Comparison of ENCODE assay signal across 18 cellular contexts in genomic region chr7:79553811-79554555, GRCh38.
DNase-seq lines count a peak whose midpoint lies in the region; ATAC-seq, FAIRE-seq and TF ChIP-seq lines count a peak whose summit lies in the region.
"Had no signal": no experiment of that assay in that cellular context is flagged by ENCODE, and none has a peak within 500 bp of the region (broad histone marks: within the 10 kb centered on the region; RNA-seq: fewer than 3 reads in every experiment).

No MANE protein-coding gene starts in this region.

- H3K27ac ChIP-seq in A549 (peak overlapping the region; percentile 35 to 50; a peak in 2 of 6 replicates), foreskin keratinocyte (peak overlapping the region; percentile 66)
- H3K27ac ChIP-seq: esophagus squamous epithelium, right atrium auricular region had no signal

- CTCF ChIA-PET in A549 (lab: Yijun Ruan, JAX), result interaction anchor here (1.1 kb wide), 1 partner anchor 10 kb away, joined by 3 read pairs; no protein-coding TSS in a partner anchor

- H3K9me3 ChIP-seq in A549, result no peaks in the 10 kb centered on the region
- H3K9me3 ChIP-seq: esophagus squamous epithelium, right atrium auricular region had no signal

- ATAC-seq in A549 (peak; percentile 38 to 50; a peak in 1 of 6 replicates), foreskin keratinocyte (peak; percentile 99), HG02970 (IDR thresholded peaks at IDR 0.05; ENCODE audit: low FRiP score, unreplicated experiment) (no peak), HG03565 (IDR thresholded peaks at IDR 0.05; ENCODE audit: unreplicated experiment) (no peak)
- ATAC-seq: GM12878 had no signal

- H3K4me3 ChIP-seq in A549, result no peak overlapping the region
- H3K4me3 ChIP-seq: esophagus squamous epithelium, GM12878, lung, right atrium auricular region had no signal

- no peak for FAIRE-seq in A549 (lab: Jason Lieb, UNC)
- FAIRE-seq: GM12878 had no signal

- TF ChIP-seq POLR2A in A549 (IDR thresholded peaks at IDR 0.05; ENCODE audit: low read length), result no peak

- H3K4me1 ChIP-seq in A549, result 0 out of 3 replicates have a peak, but pooled peaks cover 3% of the 10 kb centered on the region
- peaks cover 10% of the 10 kb centered on the region for H3K4me1 ChIP-seq in foreskin keratinocyte
- H3K4me1 ChIP-seq: esophagus squamous epithelium, right atrium auricular region had no signal

- DNase-seq in A549 (ENCODE audit: low read depth in 1 of 2, low spot score in 1 of 2) (peak in 1 of 2 experiments; percentile 29), HCEC 1CT (peak; percentile 84), amniotic epithelial cell (ENCODE audit: low read depth) (peak; percentile 89), foreskin keratinocyte (peak; percentile 71 to 88), COLO829 (ENCODE audit: low spot score) (no peak), GM10266 (ENCODE audit: extremely low spot score) (no peak)
- DNase-seq: activated CD4-positive, alpha-beta memory T cell treated with anti-CD3 and anti-CD28 coated beads, Interleukin-2, amount 10 ng/mL, durations not matched to agents 7 days and 5 days; amygdala; cortex of kidney; DMS153; esophagus squamous epithelium; NK-92 treated with Interleukin-12 subunit alpha and Interleukin-12 subunit beta, amount 100 ng/mL, for 24 hours; stimulated activated CD4-positive, alpha-beta T cell treated with anti-CD3 and anti-CD28 coated beads, Interleukin-4, amount 100 ng/mL, for 1 hour had no signal

- no peak for TF ChIP-seq EP300 in A549 (IDR thresholded peaks at IDR 0.05)

- H3K27me3 ChIP-seq in foreskin keratinocyte, result no peaks in the 10 kb centered on the region
- H3K27me3 ChIP-seq: esophagus squamous epithelium, right atrium auricular region had no signal

- WGBS in A549 (ENCODE audit: missing lambda C conversion rate), result 60% methylated on average over 6 of the region's 6 CpGs

- POLR2A ChIA-PET in A549 (lab: Yijun Ruan, JAX), result no interaction called here

- H3K4me2 ChIP-seq in A549, result peak overlapping the region; percentile 33

- TF ChIP-seq RAD21 in A549 (conservative IDR thresholded peaks at IDR 0.05 in 1 of 2, IDR thresholded peaks at IDR 0.05 in 1 of 2), result no peak

- no peak for TF ChIP-seq CTCF in A549 (IDR thresholded peaks at IDR 0.05)
- no peak for TF ChIP-seq CTCF in foreskin keratinocyte (conservative IDR thresholded peaks at IDR 0.05)
- no peak for TF ChIP-seq CTCF in GM10266 (IDR thresholded peaks at IDR 0.05; ENCODE audit: control insufficient read depth, insufficient read depth, low read depth, missing control alignments)

TF ChIP-seq in A549, 52 proteins besides CTCF, POLR2A, EP300 and RAD21:
- TF ChIP-seq POLR2AphosphoS2 (conservative IDR thresholded peaks at IDR 0.05; ENCODE audit: low read length), result no peak
- no peak for TF ChIP-seq FOSL2 (IDR thresholded peaks at IDR 0.05)
- TF ChIP-seq FOSL2 (CRISPR knock-in tag; IDR thresholded peaks at IDR 0.05), result peak; percentile 44; the same call in 1 of the 2 replicates

Comparison
In these comparisons a context has a peak if more than half of its experiments do, and no peak if none do; other contexts are left out.
1. ATAC-seq: peak in A549 (2 of 2) and foreskin keratinocyte (single experiment); none in HG02970 (single experiment) and HG03565 (single experiment).
2. DNase-seq: peak in HCEC 1CT (single experiment), amniotic epithelial cell (single experiment) and foreskin keratinocyte (2 of 2); none in COLO829 (single experiment) and GM10266 (single experiment).